Comparison of ENCODE assay signal across 1 cellular context in genomic region chr2:42673989-42674564, GRCh38.
TF ChIP-seq lines count a peak whose summit lies in the region.

No MANE protein-coding gene starts in this region.

TF ChIP-seq in HepG2, 621 proteins besides CTCF, POLR2A, EP300 and RAD21 (continued from another document):
- 0 out of 2 replicates have a peak, but pooled peaks have one; percentile 11 for TF ChIP-seq ELF3 (CRISPR knock-in tag; IDR thresholded peaks at IDR 0.05)
- TF ChIP-seq, protein P1, sequence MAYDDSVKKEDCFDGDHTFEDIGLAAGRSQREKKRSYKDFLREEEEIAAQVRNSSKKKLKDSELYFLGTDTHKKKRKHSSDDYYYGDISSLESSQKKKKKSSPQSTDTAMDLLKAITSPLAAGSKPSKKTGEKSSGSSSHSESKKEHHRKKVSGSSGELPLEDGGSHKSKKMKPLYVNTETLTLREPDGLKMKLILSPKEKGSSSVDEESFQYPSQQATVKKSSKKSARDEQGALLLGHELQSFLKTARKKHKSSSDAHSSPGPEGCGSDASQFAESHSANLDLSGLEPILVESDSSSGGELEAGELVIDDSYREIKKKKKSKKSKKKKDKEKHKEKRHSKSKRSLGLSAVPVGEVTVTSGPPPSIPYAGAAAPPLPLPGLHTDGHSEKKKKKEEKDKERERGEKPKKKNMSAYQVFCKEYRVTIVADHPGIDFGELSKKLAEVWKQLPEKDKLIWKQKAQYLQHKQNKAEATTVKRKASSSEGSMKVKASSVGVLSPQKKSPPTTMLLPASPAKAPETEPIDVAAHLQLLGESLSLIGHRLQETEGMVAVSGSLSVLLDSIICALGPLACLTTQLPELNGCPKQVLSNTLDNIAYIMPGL (CRISPR knock-in tag; IDR thresholded peaks at IDR 0.05; ENCODE audit: borderline replicate concordance in 1 of 2, low read depth in 1 of 2), result no peak
- TF ChIP-seq, protein P2, sequence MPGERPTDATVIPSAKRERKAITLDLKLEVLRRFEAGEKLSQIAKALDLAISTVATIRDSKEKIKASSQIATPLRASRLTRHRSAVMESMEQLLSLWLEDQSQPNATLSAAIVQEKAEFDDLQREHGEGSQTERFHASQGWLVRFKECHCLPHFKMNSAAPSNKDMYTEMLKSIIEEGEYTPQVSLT (CRISPR knock-in tag; IDR thresholded peaks at IDR 0.05; ENCODE audit: borderline replicate concordance, low read depth), result no peak
- TF ChIP-seq, protein P3, sequence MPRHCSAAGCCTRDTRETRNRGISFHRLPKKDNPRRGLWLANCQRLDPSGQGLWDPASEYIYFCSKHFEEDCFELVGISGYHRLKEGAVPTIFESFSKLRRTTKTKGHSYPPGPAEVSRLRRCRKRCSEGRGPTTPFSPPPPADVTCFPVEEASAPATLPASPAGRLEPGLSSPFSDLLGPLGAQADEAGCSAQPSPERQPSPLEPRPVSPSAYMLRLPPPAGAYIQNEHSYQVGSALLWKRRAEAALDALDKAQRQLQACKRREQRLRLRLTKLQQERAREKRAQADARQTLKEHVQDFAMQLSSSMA (CRISPR knock-in tag; IDR thresholded peaks at IDR 0.05), result no peak
- TF ChIP-seq TEAD3 (CRISPR knock-in tag; optimal IDR thresholded peaks at IDR 0.05; ENCODE audit: borderline replicate concordance), result peak; percentile 78
- TF ChIP-seq ZNF616 (CRISPR knock-in tag; IDR thresholded peaks at IDR 0.05; ENCODE audit: low read depth), result no peak
- TF ChIP-seq, protein P4, sequence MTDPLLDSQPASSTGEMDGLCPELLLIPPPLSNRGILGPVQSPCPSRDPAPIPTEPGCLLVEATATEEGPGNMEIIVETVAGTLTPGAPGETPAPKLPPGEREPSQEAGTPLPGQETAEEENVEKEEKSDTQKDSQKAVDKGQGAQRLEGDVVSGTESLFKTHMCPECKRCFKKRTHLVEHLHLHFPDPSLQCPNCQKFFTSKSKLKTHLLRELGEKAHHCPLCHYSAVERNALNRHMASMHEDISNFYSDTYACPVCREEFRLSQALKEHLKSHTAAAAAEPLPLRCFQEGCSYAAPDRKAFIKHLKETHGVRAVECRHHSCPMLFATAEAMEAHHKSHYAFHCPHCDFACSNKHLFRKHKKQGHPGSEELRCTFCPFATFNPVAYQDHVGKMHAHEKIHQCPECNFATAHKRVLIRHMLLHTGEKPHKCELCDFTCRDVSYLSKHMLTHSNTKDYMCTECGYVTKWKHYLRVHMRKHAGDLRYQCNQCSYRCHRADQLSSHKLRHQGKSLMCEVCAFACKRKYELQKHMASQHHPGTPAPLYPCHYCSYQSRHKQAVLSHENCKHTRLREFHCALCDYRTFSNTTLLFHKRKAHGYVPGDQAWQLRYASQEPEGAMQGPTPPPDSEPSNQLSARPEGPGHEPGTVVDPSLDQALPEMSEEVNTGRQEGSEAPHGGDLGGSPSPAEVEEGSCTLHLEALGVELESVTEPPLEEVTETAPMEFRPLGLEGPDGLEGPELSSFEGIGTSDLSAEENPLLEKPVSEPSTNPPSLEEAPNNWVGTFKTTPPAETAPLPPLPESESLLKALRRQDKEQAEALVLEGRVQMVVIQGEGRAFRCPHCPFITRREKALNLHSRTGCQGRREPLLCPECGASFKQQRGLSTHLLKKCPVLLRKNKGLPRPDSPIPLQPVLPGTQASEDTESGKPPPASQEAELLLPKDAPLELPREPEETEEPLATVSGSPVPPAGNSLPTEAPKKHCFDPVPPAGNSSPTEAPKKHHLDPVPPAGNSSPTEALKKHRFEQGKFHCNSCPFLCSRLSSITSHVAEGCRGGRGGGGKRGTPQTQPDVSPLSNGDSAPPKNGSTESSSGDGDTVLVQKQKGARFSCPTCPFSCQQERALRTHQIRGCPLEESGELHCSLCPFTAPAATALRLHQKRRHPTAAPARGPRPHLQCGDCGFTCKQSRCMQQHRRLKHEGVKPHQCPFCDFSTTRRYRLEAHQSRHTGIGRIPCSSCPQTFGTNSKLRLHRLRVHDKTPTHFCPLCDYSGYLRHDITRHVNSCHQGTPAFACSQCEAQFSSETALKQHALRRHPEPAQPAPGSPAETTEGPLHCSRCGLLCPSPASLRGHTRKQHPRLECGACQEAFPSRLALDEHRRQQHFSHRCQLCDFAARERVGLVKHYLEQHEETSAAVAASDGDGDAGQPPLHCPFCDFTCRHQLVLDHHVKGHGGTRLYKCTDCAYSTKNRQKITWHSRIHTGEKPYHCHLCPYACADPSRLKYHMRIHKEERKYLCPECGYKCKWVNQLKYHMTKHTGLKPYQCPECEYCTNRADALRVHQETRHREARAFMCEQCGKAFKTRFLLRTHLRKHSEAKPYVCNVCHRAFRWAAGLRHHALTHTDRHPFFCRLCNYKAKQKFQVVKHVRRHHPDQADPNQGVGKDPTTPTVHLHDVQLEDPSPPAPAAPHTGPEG (CRISPR knock-in tag; IDR thresholded peaks at IDR 0.05), result no peak
- TF ChIP-seq KDM2A (CRISPR knock-in tag; IDR thresholded peaks at IDR 0.05; ENCODE audit: borderline replicate concordance, low read depth), result no peak
- TF ChIP-seq HNF4A (CRISPR knock-in tag; IDR thresholded peaks at IDR 0.05), result peak; percentile 77
- TF ChIP-seq, protein P5, sequence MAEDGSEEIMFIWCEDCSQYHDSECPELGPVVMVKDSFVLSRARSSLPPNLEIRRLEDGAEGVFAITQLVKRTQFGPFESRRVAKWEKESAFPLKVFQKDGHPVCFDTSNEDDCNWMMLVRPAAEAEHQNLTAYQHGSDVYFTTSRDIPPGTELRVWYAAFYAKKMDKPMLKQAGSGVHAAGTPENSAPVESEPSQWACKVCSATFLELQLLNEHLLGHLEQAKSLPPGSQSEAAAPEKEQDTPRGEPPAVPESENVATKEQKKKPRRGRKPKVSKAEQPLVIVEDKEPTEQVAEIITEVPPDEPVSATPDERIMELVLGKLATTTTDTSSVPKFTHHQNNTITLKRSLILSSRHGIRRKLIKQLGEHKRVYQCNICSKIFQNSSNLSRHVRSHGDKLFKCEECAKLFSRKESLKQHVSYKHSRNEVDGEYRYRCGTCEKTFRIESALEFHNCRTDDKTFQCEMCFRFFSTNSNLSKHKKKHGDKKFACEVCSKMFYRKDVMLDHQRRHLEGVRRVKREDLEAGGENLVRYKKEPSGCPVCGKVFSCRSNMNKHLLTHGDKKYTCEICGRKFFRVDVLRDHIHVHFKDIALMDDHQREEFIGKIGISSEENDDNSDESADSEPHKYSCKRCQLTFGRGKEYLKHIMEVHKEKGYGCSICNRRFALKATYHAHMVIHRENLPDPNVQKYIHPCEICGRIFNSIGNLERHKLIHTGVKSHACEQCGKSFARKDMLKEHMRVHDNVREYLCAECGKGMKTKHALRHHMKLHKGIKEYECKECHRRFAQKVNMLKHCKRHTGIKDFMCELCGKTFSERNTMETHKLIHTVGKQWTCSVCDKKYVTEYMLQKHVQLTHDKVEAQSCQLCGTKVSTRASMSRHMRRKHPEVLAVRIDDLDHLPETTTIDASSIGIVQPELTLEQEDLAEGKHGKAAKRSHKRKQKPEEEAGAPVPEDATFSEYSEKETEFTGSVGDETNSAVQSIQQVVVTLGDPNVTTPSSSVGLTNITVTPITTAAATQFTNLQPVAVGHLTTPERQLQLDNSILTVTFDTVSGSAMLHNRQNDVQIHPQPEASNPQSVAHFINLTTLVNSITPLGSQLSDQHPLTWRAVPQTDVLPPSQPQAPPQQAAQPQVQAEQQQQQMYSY (CRISPR knock-in tag; IDR thresholded peaks at IDR 0.05), result no peak
- TF ChIP-seq MED1 (CRISPR knock-in tag; IDR thresholded peaks at IDR 0.05), result peak; percentile 52; the same call in 1 of the 2 replicates
- TF ChIP-seq ZNF235 (CRISPR knock-in tag; IDR thresholded peaks at IDR 0.05; ENCODE audit: borderline replicate concordance), result no peak
- TF ChIP-seq NFIC (IDR thresholded peaks at IDR 0.05; ENCODE audit: low read length), result no peak
- TF ChIP-seq MAX (IDR thresholded peaks at IDR 0.05), result peak; percentile 31; the same call in 1 of the 2 replicates
- TF ChIP-seq, protein P6, sequence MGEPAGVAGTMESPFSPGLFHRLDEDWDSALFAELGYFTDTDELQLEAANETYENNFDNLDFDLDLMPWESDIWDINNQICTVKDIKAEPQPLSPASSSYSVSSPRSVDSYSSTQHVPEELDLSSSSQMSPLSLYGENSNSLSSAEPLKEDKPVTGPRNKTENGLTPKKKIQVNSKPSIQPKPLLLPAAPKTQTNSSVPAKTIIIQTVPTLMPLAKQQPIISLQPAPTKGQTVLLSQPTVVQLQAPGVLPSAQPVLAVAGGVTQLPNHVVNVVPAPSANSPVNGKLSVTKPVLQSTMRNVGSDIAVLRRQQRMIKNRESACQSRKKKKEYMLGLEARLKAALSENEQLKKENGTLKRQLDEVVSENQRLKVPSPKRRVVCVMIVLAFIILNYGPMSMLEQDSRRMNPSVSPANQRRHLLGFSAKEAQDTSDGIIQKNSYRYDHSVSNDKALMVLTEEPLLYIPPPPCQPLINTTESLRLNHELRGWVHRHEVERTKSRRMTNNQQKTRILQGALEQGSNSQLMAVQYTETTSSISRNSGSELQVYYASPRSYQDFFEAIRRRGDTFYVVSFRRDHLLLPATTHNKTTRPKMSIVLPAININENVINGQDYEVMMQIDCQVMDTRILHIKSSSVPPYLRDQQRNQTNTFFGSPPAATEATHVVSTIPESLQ (CRISPR knock-in tag; conservative IDR thresholded peaks at IDR 0.05), result no peak
- no peak for TF ChIP-seq YY1 (IDR thresholded peaks at IDR 0.05; ENCODE audit: insufficient read depth, insufficient replicate concordance, low read depth, low read length)
- TF ChIP-seq FOXO4 (CRISPR knock-in tag; conservative IDR thresholded peaks at IDR 0.05), result no peak
- peak; percentile 20; the same call in 1 of the 2 replicates for TF ChIP-seq EHMT2 (IDR thresholded peaks at IDR 0.05; ENCODE audit: borderline replicate concordance, low read depth, low read length)
- TF ChIP-seq, protein P7, sequence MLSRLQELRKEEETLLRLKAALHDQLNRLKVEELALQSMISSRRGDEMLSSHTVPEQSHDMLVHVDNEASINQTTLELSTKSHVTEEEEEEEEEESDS (CRISPR knock-in tag; IDR thresholded peaks at IDR 0.05; ENCODE audit: borderline replicate concordance), result no peak
- TF ChIP-seq ARID3A (IDR thresholded peaks at IDR 0.05; ENCODE audit: low read depth, low read length), result no peak
- no peak for TF ChIP-seq ZNF180 (CRISPR knock-in tag; IDR thresholded peaks at IDR 0.05; ENCODE audit: borderline replicate concordance, low read depth)
- TF ChIP-seq ZNF550 (CRISPR knock-in tag; IDR thresholded peaks at IDR 0.05; ENCODE audit: borderline replicate concordance), result no peak
